ENCODE assay signal across 8 cellular contexts in genomic region chr6:139134817-139135577, GRCh38. TPM values are rescaled to one million over a fixed set of nuclear protein-coding genes. Genes with fewer than 3 reads are reported as not detected.
DNase-seq lines count a peak whose midpoint lies in the region; FAIRE-seq and TF ChIP-seq lines count a peak whose summit lies in the region.

Gene HECA (plus strand): TSS chr6:139135080. CDS start chr6:139135397, 317 bp downstream.

- FAIRE-seq in frontal cortex (lab: Jason Lieb, UNC) = no peak

- intact Hi-C loops in activated naive CD4-positive, alpha-beta T cell treated with anti-CD3 and anti-CD28 coated beads for 36 hours (cut with micrococcal nuclease) = loop anchor here (1.0 to 10.0 kb wide), 5 partner anchors 107 to 1268 kb away; partner anchors contain the start of genes ABRACL and TNFAIP3

- peak within 1 kb of the TSS; percentile 99 for H3K27ac Mint-ChIP-seq in activated naive CD4-positive, alpha-beta T cell treated with anti-CD3 and anti-CD28 coated beads for 36 hours

- no peak within 1 kb of the TSS for H2AK5ac ChIP-seq in neuronal stem cell (ENCODE audit: low read depth, low read length)

- H3K36me3 ChIP-seq in neuronal stem cell (replicated peaks in 1 of 2; ENCODE audit: control insufficient read depth in 2 of 2, insufficient read depth in 2 of 2, low read length in 2 of 2) (no peaks in the 10 kb centered on the region), subcutaneous abdominal adipose tissue (ENCODE audit: control insufficient read depth in 5 of 5, insufficient read depth in 5 of 5, low read length in 5 of 5) (no peaks in the 10 kb centered on the region)

- H4K91ac ChIP-seq in neuronal stem cell (ENCODE audit: low read depth, low read length, poor library complexity) = no peak within 1 kb of the TSS

- H3K14ac ChIP-seq in neuronal stem cell (ENCODE audit: low read length) = peak within 1 kb of the TSS; percentile 89

- peak within 1 kb of the TSS; percentile 73 for H3K23ac ChIP-seq in neuronal stem cell (ENCODE audit: low read depth, low read length, poor library complexity)

- H3K4me1 Mint-ChIP-seq in activated naive CD4-positive, alpha-beta T cell treated with anti-CD3 and anti-CD28 coated beads for 36 hours (ENCODE audit: low read depth) = peaks cover 49% of the 10 kb centered on the region

- H3K4ac ChIP-seq in neuronal stem cell (ENCODE audit: low read length) = no peak within 1 kb of the TSS

- CTCF ChIA-PET in activated naive CD4-positive, alpha-beta T cell treated with anti-CD3 and anti-CD28 coated beads for 36 hours (lab: Charles Lee) = interaction anchor here (1.0 to 3.1 kb wide), 8 partner anchors 9 to 241 kb away, joined by 3 to 18 read pairs (median 4); no protein-coding TSS in a partner anchor

- H3K27me3 Mint-ChIP-seq in activated naive CD4-positive, alpha-beta T cell treated with anti-CD3 and anti-CD28 coated beads for 36 hours (ENCODE audit: low read depth) = no peaks in the 10 kb centered on the region

- H3K79me1 ChIP-seq in neuronal stem cell (ENCODE audit: low read depth, low read length) = no peaks in the 10 kb centered on the region

- H2BK15ac ChIP-seq in neuronal stem cell (ENCODE audit: low read length) = no peak within 1 kb of the TSS

- peak within 1 kb of the TSS; percentile 58 for H3K4me3 ChIP-seq in HFF-Myc (replicated peaks; ENCODE audit: low read depth, low read length)
- peak within 1 kb of the TSS; percentile 77 to 99 for H3K4me3 ChIP-seq in neuronal stem cell (ENCODE audit: low read length in 2 of 2)
- H3K4me3 ChIP-seq in subcutaneous abdominal adipose tissue (ENCODE audit: low read depth in 1 of 5, low read length in 5 of 5) = peak within 1 kb of the TSS; percentile 80 to 94 (median 86)

- no peaks in the 10 kb centered on the region for H3K9me3 ChIP-seq in neuronal stem cell (replicated peaks in 1 of 2; ENCODE audit: control insufficient read depth in 2 of 2, insufficient read depth in 1 of 2, low read depth in 1 of 2, low read length in 2 of 2)
- H3K9me3 ChIP-seq in subcutaneous abdominal adipose tissue (ENCODE audit: control insufficient read depth in 5 of 5, low read length in 5 of 5) = no peaks in the 10 kb centered on the region

- peak within 1 kb of the TSS; percentile 96 for H3K18ac ChIP-seq in neuronal stem cell (ENCODE audit: low read length)

- no peak for TF ChIP-seq CTCF in HFF-Myc (IDR thresholded peaks at IDR 0.05; ENCODE audit: low read depth, low read length, missing control alignments)

- H3K9ac ChIP-seq in neuronal stem cell (ENCODE audit: low read depth, low read length, poor library complexity) (peak within 1 kb of the TSS; percentile 91), subcutaneous abdominal adipose tissue (ENCODE audit: low read length in 5 of 5) (peak within 1 kb of the TSS; percentile 68 to 89 (median 86))

- H3K4me1 ChIP-seq in neuronal stem cell (ENCODE audit: control insufficient read depth in 2 of 2, insufficient read depth in 1 of 2, low read depth in 1 of 2, low read length in 2 of 2) = no peaks in the 10 kb centered on the region
- peaks cover 3 to 50% (median 36%) of the 10 kb centered on the region in 5 donors for H3K4me1 ChIP-seq in subcutaneous abdominal adipose tissue (ENCODE audit: control insufficient read depth in 5 of 5, insufficient read depth in 5 of 5, low read length in 5 of 5)

- peak within 1 kb of the TSS; percentile 86 for H3K4me2 ChIP-seq in neuronal stem cell (ENCODE audit: insufficient read depth, low read length, poor library complexity, severe bottlenecking)

- H3K4me3 Mint-ChIP-seq in activated naive CD4-positive, alpha-beta T cell treated with anti-CD3 and anti-CD28 coated beads for 36 hours = peak within 1 kb of the TSS; percentile 95

- no peak within 1 kb of the TSS for H3K27ac ChIP-seq in neuronal stem cell (replicated peaks; ENCODE audit: low read length)
- H3K27ac ChIP-seq in subcutaneous abdominal adipose tissue (ENCODE audit: low read depth, low read length) = peak within 1 kb of the TSS; percentile 80

- peak within 1 kb of the TSS; percentile 72 for H2BK120ac ChIP-seq in neuronal stem cell (ENCODE audit: low read depth, low read length)

- peaks cover 31% of the 10 kb centered on the region for H3K36me3 Mint-ChIP-seq in activated naive CD4-positive, alpha-beta T cell treated with anti-CD3 and anti-CD28 coated beads for 36 hours (ENCODE audit: low read depth)

- H2AFZ ChIP-seq in neuronal stem cell (ENCODE audit: low read length) = peak within 1 kb of the TSS; percentile 93

- no CpG with 5 or more reads among the region's 105 CpGs for WGBS in neuronal stem cell (ENCODE audit: extremely low coverage in 2 of 2, insufficient read length in 2 of 2, insufficient replicate concordance in 1 of 2), 2 donors

- DNase-seq in GF-D8 (lab: John Stamatoyannopoulos, UW) (peak; percentile 51), HFF-Myc (ENCODE audit: extremely low read depth, low read depth) (peak; percentile 61), MV-4-11 (lab: John Stamatoyannopoulos, UW) (peak; percentile 85), SK-N-DZ (ENCODE audit: low spot score) (peak; percentile 88), frontal cortex (ENCODE audit: low spot score in 2 of 2) (peak; percentile 91 to 97), neuronal stem cell (ENCODE audit: low spot score) (peak; percentile 88)
- DNase-seq in activated naive CD4-positive, alpha-beta T cell treated with anti-CD3 and anti-CD28 coated beads for 36 hours = peak; percentile 99

- H3K27me3 ChIP-seq in neuronal stem cell (ENCODE audit: control insufficient read depth in 3 of 3, insufficient read depth in 3 of 3, low read depth in 1 of 3, low read length in 3 of 3) = no peaks in the 10 kb centered on the region
- H3K27me3 ChIP-seq in subcutaneous abdominal adipose tissue (ENCODE audit: control insufficient read depth in 5 of 5, insufficient read depth in 4 of 5, low read length in 5 of 5) = no peaks in the 10 kb centered on the region

- no peak within 1 kb of the TSS for H2BK5ac ChIP-seq in neuronal stem cell (ENCODE audit: low read length)

- H3K9me3 Mint-ChIP-seq in activated naive CD4-positive, alpha-beta T cell treated with anti-CD3 and anti-CD28 coated beads for 36 hours = no peaks in the 10 kb centered on the region

- H4K8ac ChIP-seq in neuronal stem cell (ENCODE audit: low read depth, low read length) = no peak within 1 kb of the TSS

- H2BK12ac ChIP-seq in neuronal stem cell (ENCODE audit: low read length) = no peak within 1 kb of the TSS

RNA-seq across cellular contexts. Expression of gene HECA, which starts in this region (rescaled TPM):
- 9.9 and 11.3 TPM in 2 replicates for polyA plus RNA-seq in SK-N-DZ (2014; cell fraction: cytosol; rRNA removed)
- polyA plus RNA-seq in SK-N-DZ (2014; cell fraction: nucleus; rRNA removed) = 4.3 TPM in 2 replicates
- 10 to 100 TPM; 61.1 to 61.2 TPM for total RNA-seq in activated naive CD4-positive, alpha-beta T cell treated with anti-CD3 and anti-CD28 coated beads for 36 hours
- 56.3 TPM for total RNA-seq in frontal cortex
- polyA plus RNA-seq in neuronal stem cell (2013, experiment 1 of 2) = 7.9 TPM
- 8.0 TPM for polyA plus RNA-seq in neuronal stem cell (2013, experiment 2 of 2)
